ENCODE assay signal across 8 cellular contexts in genomic region chr21:28336299-28336698, GRCh38.
DNase-seq lines count a peak whose midpoint lies in the region; ATAC-seq, FAIRE-seq and TF ChIP-seq lines count a peak whose summit lies in the region.

No MANE protein-coding gene starts in this region.

- peak; percentile 41 for TF ChIP-seq CTCF in C4-2B (conservative IDR thresholded peaks at IDR 0.05)

- TF ChIP-seq POLR2A in GM12891 (IDR thresholded peaks at IDR 0.05; ENCODE audit: low read depth, low read length): no peak

- H3K27ac ChIP-seq in C4-2B (no peak overlapping the region), mesenchymal stem cell (ENCODE audit: low read length, poor library complexity, severe bottlenecking) (no peak overlapping the region)

- no peak overlapping the region for H3K4me3 ChIP-seq in mesenchymal stem cell (ENCODE audit: insufficient read depth in 1 of 2, low read depth in 1 of 2, low read length in 2 of 2)

- H3K27me3 ChIP-seq in mesenchymal stem cell (ENCODE audit: control insufficient read depth in 1 of 2, insufficient read depth in 1 of 2, low read length in 2 of 2): no peaks in the 10 kb centered on the region

- no peak overlapping the region for H2BK12ac ChIP-seq in mesenchymal stem cell (ENCODE audit: low read length in 2 of 2)

- no peak for FAIRE-seq in GM12891 (lab: Jason Lieb, UNC)

- ATAC-seq in HG02981 (IDR thresholded peaks at IDR 0.05; ENCODE audit: unreplicated experiment): no peak
- no peak for ATAC-seq in GM18517 (IDR thresholded peaks at IDR 0.05; ENCODE audit: unreplicated experiment)
- ATAC-seq in GM18870 (IDR thresholded peaks at IDR 0.05; ENCODE audit: unreplicated experiment): no peak

- H2BK5ac ChIP-seq in mesenchymal stem cell (ENCODE audit: low read depth, low read length, poor library complexity, severe bottlenecking): no peak overlapping the region

- peaks cover 3% of the 10 kb centered on the region for H3K4me1 ChIP-seq in mesenchymal stem cell (ENCODE audit: control insufficient read depth, insufficient read depth, low read depth, low read length)

- H3K18ac ChIP-seq in mesenchymal stem cell (ENCODE audit: low read depth in 1 of 2, low read length in 2 of 2): no peak overlapping the region

- no peak overlapping the region for H4K8ac ChIP-seq in mesenchymal stem cell (ENCODE audit: low read length)

- H2AK5ac ChIP-seq in mesenchymal stem cell (ENCODE audit: low read length, severe bottlenecking): no peak overlapping the region

- no peaks in the 10 kb centered on the region for H3K9me3 ChIP-seq in mesenchymal stem cell (ENCODE audit: control insufficient read depth, low read length)

- no peak overlapping the region for H2AFZ ChIP-seq in mesenchymal stem cell (ENCODE audit: low read depth, low read length)

- no peaks in the 10 kb centered on the region for H3K79me1 ChIP-seq in mesenchymal stem cell (replicated peaks; ENCODE audit: low read length, poor library complexity, severe bottlenecking)

- DNase-seq in NCI-H446 treated with DMSO at 0.1 percent for 48 hours (lab: John Stamatoyannopoulos, UW) (peak; percentile 22), dedifferentiated amniotic fluid mesenchymal stem cell (ENCODE audit: extremely low spot score) (peak; percentile 90), mesenchymal stem cell (peak; percentile 73), GM12891 (ENCODE audit: insufficient read length, low spot score) (no peak)

- H3K9ac ChIP-seq in mesenchymal stem cell (ENCODE audit: low read length): peak overlapping the region; percentile 63

- H3K4ac ChIP-seq in mesenchymal stem cell (ENCODE audit: low read depth in 1 of 2, low read length in 2 of 2): no peak overlapping the region

- H2BK120ac ChIP-seq in mesenchymal stem cell (ENCODE audit: low read depth, low read length): no peak overlapping the region

- H3K36me3 ChIP-seq in mesenchymal stem cell (ENCODE audit: control insufficient read depth in 1 of 2, insufficient read depth in 2 of 2, low read depth in 1 of 2, low read length in 2 of 2): no peaks in the 10 kb centered on the region

- no peak overlapping the region for H4K91ac ChIP-seq in mesenchymal stem cell (ENCODE audit: low read length)

- H3K23ac ChIP-seq in mesenchymal stem cell (ENCODE audit: low read length in 2 of 2): no peak overlapping the region

- H2BK15ac ChIP-seq in mesenchymal stem cell (ENCODE audit: low read depth, poor library complexity, severe bottlenecking): no peak overlapping the region

- WGBS in mesenchymal stem cell: 0% methylated on average over 3 of the region's 3 CpGs

- H3K4me2 ChIP-seq in mesenchymal stem cell (ENCODE audit: low read length, poor library complexity, severe bottlenecking): no peak overlapping the region

- H3K14ac ChIP-seq in mesenchymal stem cell (ENCODE audit: low read length in 2 of 2): no peak overlapping the region

TF ChIP-seq in GM12891, 5 proteins besides CTCF, POLR2A, EP300 and RAD21:
- TF ChIP-seq SPI1 (IDR thresholded peaks at IDR 0.05; ENCODE audit: low read depth, low read length) (no peak), POU2F2 (IDR thresholded peaks at IDR 0.05; ENCODE audit: low read depth, low read length) (no peak), POLR2AphosphoS5 (IDR thresholded peaks at IDR 0.05; ENCODE audit: low read depth, low read length) (no peak)
